ENCODE assay signal across 7 cellular contexts in the genomic region with DNA sequence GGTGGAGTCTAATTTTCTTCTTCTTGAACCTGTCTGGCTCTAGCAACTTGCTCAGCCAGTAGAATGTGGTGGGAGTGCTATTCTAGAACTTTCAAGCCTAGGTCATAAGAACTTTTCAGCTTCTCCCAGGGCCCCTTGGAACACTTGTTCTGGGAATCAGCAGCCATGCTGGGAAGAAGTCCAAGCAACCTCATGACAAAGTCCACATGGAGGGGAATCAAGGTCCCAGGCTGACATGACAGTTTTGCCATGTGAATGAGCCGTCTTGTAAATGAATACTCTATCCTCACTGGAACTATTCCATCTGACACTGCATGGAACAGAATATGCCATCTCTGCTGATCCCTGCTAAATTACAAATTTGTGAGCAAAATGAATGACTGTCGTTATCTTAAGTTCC.
"Had no signal": no experiment of that assay in that cellular context is flagged by ENCODE, and none has a peak within 500 bp of the region (broad histone marks: within the 10 kb centered on the region; RNA-seq: fewer than 3 reads in every experiment).

No MANE protein-coding gene starts in this region.

- DNase-seq: GM23248, GOT3, H7, HFFc6 had no signal

- H3K9me3 ChIP-seq: HAP-1 had no signal

- H3K4me3 ChIP-seq: GM23248, HAP-1 had no signal

- ATAC-seq: HCT116 had no signal

- H3K9ac ChIP-seq: GM23248 had no signal

- H3K36me3 ChIP-seq: HAP-1 had no signal

- H3K27ac ChIP-seq: GM23248, HL-60 had no signal

- H2AFZ ChIP-seq: GM23248 had no signal

- H3K4me1 ChIP-seq: HAP-1 had no signal
